23 cellular contexts compared by ENCODE assay signal in genomic region chr2:69635426-69635825, GRCh38.
"Had no signal": no experiment of that assay in that cellular context is flagged by ENCODE, and none has a peak within 500 bp of the region (broad histone marks: within the 10 kb centered on the region; RNA-seq: fewer than 3 reads in every experiment).

No MANE protein-coding gene starts in this region.

- ATAC-seq: heart left ventricle; left cardiac atrium; stimulated activated memory B cell treated with anti-CD40 and anti-IgM and Interleukin-4, amounts not matched to agents 10 μg/mL and 1 μg/mL and 100 μg/mL, for 72 hours had no signal

- H3K27me3 ChIP-seq: heart left ventricle, sigmoid colon, testis, uterus had no signal

- H3K27me3 Mint-ChIP-seq: activated naive CD8-positive, alpha-beta T cell treated with anti-CD3 and anti-CD28 coated beads for 36 hours; progenitor cell of endocrine pancreas had no signal

- H3K9me3 ChIP-seq: heart left ventricle, sigmoid colon, testis, uterus had no signal

- H3K27ac ChIP-seq: coronary artery, heart left ventricle, sigmoid colon, testis, uterus, WERI-Rb-1 had no signal

- H3K4me1 Mint-ChIP-seq: stimulated activated memory B cell treated with anti-CD40 and anti-IgM and Interleukin-4, amounts not matched to agents 10 μg/mL and 1 μg/mL and 100 μg/mL, for 72 hours had no signal

- H3K4me1 ChIP-seq: testis, uterus had no signal

- H3K36me3 ChIP-seq: sigmoid colon, uterus had no signal

- FAIRE-seq: bronchial epithelial cell, TTC549 had no signal

- H3K36me3 Mint-ChIP-seq: stimulated activated memory B cell treated with anti-CD40 and anti-IgM and Interleukin-4, amounts not matched to agents 10 μg/mL and 1 μg/mL and 100 μg/mL, for 72 hours had no signal

- H3K27ac Mint-ChIP-seq: activated T-helper 1 cell treated with anti-CD3 and anti-CD28 coated beads, Interleukin-12 subunit alpha, Interleukin-12 subunit beta, Interleukin-2, Interleukin-4 antibody, amounts not matched to agents 30 ng/mL and 10 ng/mL and 1 ng/mL, durations not matched to agents 14 hours and 24 hours and 36 hours; naive B cell; progenitor cell of endocrine pancreas; stimulated activated memory B cell treated with anti-CD40 and anti-IgM and Interleukin-4, amounts not matched to agents 10 μg/mL and 1 μg/mL and 100 μg/mL, for 72 hours had no signal

- H3K4me2 ChIP-seq: smooth muscle cell had no signal

- H3K4me3 Mint-ChIP-seq: activated naive CD8-positive, alpha-beta T cell treated with anti-CD3 and anti-CD28 coated beads for 36 hours; activated T-helper 1 cell treated with anti-CD3 and anti-CD28 coated beads, Interleukin-12 subunit alpha, Interleukin-12 subunit beta, Interleukin-2, Interleukin-4 antibody, amounts not matched to agents 30 ng/mL and 10 ng/mL and 1 ng/mL, durations not matched to agents 14 hours and 24 hours and 36 hours; naive B cell; stimulated activated memory B cell treated with anti-CD40 and anti-IgM and Interleukin-4, amounts not matched to agents 10 μg/mL and 1 μg/mL and 100 μg/mL, for 72 hours had no signal

- H3K9me3 Mint-ChIP-seq: activated naive CD8-positive, alpha-beta T cell treated with anti-CD3 and anti-CD28 coated beads for 36 hours; activated T-helper 1 cell treated with anti-CD3 and anti-CD28 coated beads, Interleukin-12 subunit alpha, Interleukin-12 subunit beta, Interleukin-2, Interleukin-4 antibody, amounts not matched to agents 30 ng/mL and 10 ng/mL and 1 ng/mL, durations not matched to agents 14 hours and 24 hours and 36 hours; naive B cell; stimulated activated memory B cell treated with anti-CD40 and anti-IgM and Interleukin-4, amounts not matched to agents 10 μg/mL and 1 μg/mL and 100 μg/mL, for 72 hours had no signal

- H3K4me3 ChIP-seq: coronary artery, heart left ventricle, sigmoid colon, smooth muscle cell, testis, uterus had no signal

- DNase-seq: activated CD4-positive, alpha-beta T cell treated with anti-CD3 and anti-CD28 coated beads, Interleukin-2, amount 50 U/mL, for 1 hour; activated CD4-positive, CD25-positive, alpha-beta regulatory T cell treated with anti-CD3 and anti-CD28 coated beads, Interleukin-2, amount 50 U/mL, for 72 hours; activated gamma-delta T cell treated with Interleukin-2 at 50 U/mL for 16 hours; activated naive CD8-positive, alpha-beta T cell treated with anti-CD3 and anti-CD28 coated beads for 36 hours; amygdala; heart left ventricle; islet precursor cell; left cardiac atrium; naive B cell; retina; sigmoid colon; stimulated activated CD4-positive, alpha-beta T cell treated with anti-CD3 and anti-CD28 coated beads, Interleukin-15, amount 100 ng/mL, for 24 hours; testis; trophoblast cell; uterus; WERI-Rb-1 had no signal
